Comparison of ENCODE assay signal across 8 cellular contexts in genomic region chr3:57952208-57952631, GRCh38. TPM values are rescaled to one million over a fixed set of nuclear protein-coding genes. Genes with fewer than 3 reads are reported as not detected.
A peak's percentile ranks its signal among the peaks of the same experiment; 100 is the strongest.
DNase-seq lines count a peak whose midpoint lies in the region; ATAC-seq and TF ChIP-seq lines count a peak whose summit lies in the region.

No MANE protein-coding gene starts in this region.

- H3K9ac ChIP-seq in stomach smooth muscle (ENCODE audit: low read length in 2 of 2) = peak overlapping the region; percentile 77 to 89

- no peaks in the 10 kb centered on the region for H3K36me3 Mint-ChIP-seq in HFFc6 (ENCODE audit: low read depth)
- H3K36me3 Mint-ChIP-seq in T-helper 2 cell treated with Interferon-gamma antibody and Interleukin-4, amounts not matched to agents 5 μg/mL and 100 μg/mL, for 36 hours (ENCODE audit: low read depth) = no peaks in the 10 kb centered on the region

- no peaks in the 10 kb centered on the region for H3K27me3 ChIP-seq in brain microvascular endothelial cell (replicated peaks)
- no peaks in the 10 kb centered on the region for H3K27me3 ChIP-seq in kidney epithelial cell (ENCODE audit: control insufficient read depth, insufficient read depth, low read length)
- H3K27me3 ChIP-seq in stomach smooth muscle (ENCODE audit: control insufficient read depth in 1 of 2, insufficient read depth in 2 of 2, low read length in 2 of 2) = no peaks in the 10 kb centered on the region

- no peaks in the 10 kb centered on the region for H3K9me3 ChIP-seq in stomach smooth muscle (ENCODE audit: control insufficient read depth in 2 of 2, low read length in 2 of 2)

- peaks cover 48% of the 10 kb centered on the region for H3K4me1 ChIP-seq in stomach smooth muscle (ENCODE audit: control insufficient read depth, insufficient read depth, low read length)

- H3K4me3 ChIP-seq in brain microvascular endothelial cell (ENCODE audit: low read depth, low read length) (no peak overlapping the region), kidney epithelial cell (ENCODE audit: low read depth, low read length) (no peak overlapping the region), stomach smooth muscle (ENCODE audit: low read length in 2 of 2) (peak overlapping the region; percentile 22 to 47)

- TF ChIP-seq CTCF in HFFc6 (IDR thresholded peaks at IDR 0.05) (no peak), brain microvascular endothelial cell (IDR thresholded peaks at IDR 0.05; ENCODE audit: low read depth, low read length, missing control alignments) (no peak), kidney epithelial cell (IDR thresholded peaks at IDR 0.05; ENCODE audit: insufficient read depth, low read length, poor library complexity, severe bottlenecking) (no peak)

- peak overlapping the region; percentile 64 for H3K4me3 Mint-ChIP-seq in HFFc6
- H3K4me3 Mint-ChIP-seq in T-helper 2 cell treated with Interferon-gamma antibody and Interleukin-4, amounts not matched to agents 5 μg/mL and 100 μg/mL, for 36 hours = no peak overlapping the region

- in situ Hi-C loops in brain microvascular endothelial cell (cut with HindIII; ENCODE audit: low pct_ligation_motif_present, low sequenced_read_pairs) = no loop called here

- peaks cover 47% of the 10 kb centered on the region for H3K4me1 Mint-ChIP-seq in HFFc6 (ENCODE audit: low read depth)
- peaks cover 5% of the 10 kb centered on the region for H3K4me1 Mint-ChIP-seq in T-helper 2 cell treated with Interferon-gamma antibody and Interleukin-4, amounts not matched to agents 5 μg/mL and 100 μg/mL, for 36 hours (ENCODE audit: low read depth)

- peaks cover 4% of the 10 kb centered on the region for H3K27me3 Mint-ChIP-seq in HFFc6 (ENCODE audit: insufficient read depth)
- no peaks in the 10 kb centered on the region for H3K27me3 Mint-ChIP-seq in T-helper 2 cell treated with Interferon-gamma antibody and Interleukin-4, amounts not matched to agents 5 μg/mL and 100 μg/mL, for 36 hours (ENCODE audit: low read depth)

- H3K27ac ChIP-seq in brain microvascular endothelial cell (peak overlapping the region; percentile 86), stomach smooth muscle (ENCODE audit: low read length) (peak overlapping the region; percentile 100)

- peak overlapping the region; percentile 90 for H3K27ac Mint-ChIP-seq in HFFc6
- no peak overlapping the region for H3K27ac Mint-ChIP-seq in T-helper 2 cell treated with Interferon-gamma antibody and Interleukin-4, amounts not matched to agents 5 μg/mL and 100 μg/mL, for 36 hours

- DNase-seq in HFFc6 = peak; percentile 75
- peak; percentile 92 for DNase-seq in brain microvascular endothelial cell
- peak; percentile 91 for DNase-seq in kidney epithelial cell (ENCODE audit: low read depth)
- DNase-seq in T-helper 2 cell treated with Interferon-gamma antibody and Interleukin-4, amounts not matched to agents 5 μg/mL and 100 μg/mL, for 36 hours (ENCODE audit: low spot score) = no peak
- no peak for DNase-seq in activated naive CD4-positive, alpha-beta T cell treated with Interleukin-2 at 50 U/mL for 16 hours

- H3K9me3 Mint-ChIP-seq in HFFc6 = no peaks in the 10 kb centered on the region
- no peaks in the 10 kb centered on the region for H3K9me3 Mint-ChIP-seq in T-helper 2 cell treated with Interferon-gamma antibody and Interleukin-4, amounts not matched to agents 5 μg/mL and 100 μg/mL, for 36 hours

- H3K36me3 ChIP-seq in brain microvascular endothelial cell (replicated peaks) = no peaks in the 10 kb centered on the region
- H3K36me3 ChIP-seq in kidney epithelial cell (ENCODE audit: control insufficient read depth, insufficient read depth, low read length) = no peaks in the 10 kb centered on the region
- H3K36me3 ChIP-seq in stomach smooth muscle (ENCODE audit: control insufficient read depth in 2 of 2, insufficient read depth in 2 of 2, low read length in 2 of 2) = no peaks in the 10 kb centered on the region

- ATAC-seq in GM21367 (IDR thresholded peaks at IDR 0.05; ENCODE audit: unreplicated experiment) = no peak
- ATAC-seq in HG03457 (IDR thresholded peaks at IDR 0.05; ENCODE audit: unreplicated experiment) = no peak

RNA-seq across cellular contexts. Expression of gene FLNB, which starts 56.0 kb away (rescaled TPM):
- total RNA-seq in HFFc6 (2021; fragmentation: NEBNext Ultra II Directional; extraction: Animal tissue kit (Norgen Biotek cat#: 25700)) = 100 to 1,000 TPM in 3 of 6 experiments, 10 to 100 TPM in 3; 93.8 to 117 (median 98.7) TPM
- 536 and 566 TPM in 2 replicates for total RNA-seq in kidney epithelial cell

Comparison
In these comparisons a context has a peak if more than half of its experiments do, and no peak if none do; other contexts are left out.
1. DNase-seq: peak in HFFc6 (single experiment), brain microvascular endothelial cell (single experiment) and kidney epithelial cell (single experiment); none in T-helper 2 cell treated with Interferon-gamma antibody and Interleukin-4, amounts not matched to agents 5 μg/mL and 100 μg/mL, for 36 hours (single experiment) and activated naive CD4-positive, alpha-beta T cell treated with Interleukin-2 at 50 U/mL for 16 hours (single experiment).
2. H3K4me3 ChIP-seq: peak in stomach smooth muscle (2 of 2); none in brain microvascular endothelial cell (single experiment) and kidney epithelial cell (single experiment).